8 cellular contexts compared by ENCODE assay signal in the genomic region with DNA sequence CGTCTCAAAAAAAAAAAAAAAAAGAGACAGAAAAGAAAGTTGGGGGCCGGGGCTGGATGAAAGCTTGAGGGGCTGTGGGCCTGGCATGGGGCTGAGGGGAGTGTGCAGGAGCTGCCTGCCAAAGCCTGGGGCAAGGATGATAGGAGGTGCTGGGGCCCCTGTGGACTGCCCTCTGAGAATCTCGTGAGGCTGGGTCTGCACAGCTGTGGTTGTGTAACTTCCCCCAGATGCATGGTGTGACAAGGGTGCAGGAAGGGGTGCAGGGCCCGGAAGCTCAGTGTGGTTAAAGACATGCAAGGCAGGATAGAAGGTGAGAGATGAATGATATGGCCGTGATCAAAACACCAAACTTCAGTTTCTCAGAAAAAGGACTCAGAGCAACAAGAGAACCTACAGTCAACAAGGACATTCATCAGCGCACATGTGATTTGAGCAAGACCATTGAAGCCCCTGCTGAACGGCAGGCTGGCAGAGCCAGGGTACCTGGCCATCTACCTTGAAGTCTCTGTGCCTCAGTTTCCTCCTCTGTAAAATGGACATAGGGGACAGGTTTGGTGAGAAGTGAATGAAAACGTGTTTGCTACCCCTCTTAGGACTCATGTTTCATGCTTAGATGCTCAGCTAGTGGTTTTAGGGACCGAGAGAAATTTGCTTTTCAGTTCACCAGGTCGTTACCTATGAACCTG. TPM values are rescaled to one million over a fixed set of nuclear protein-coding genes. Genes with fewer than 3 reads are reported as not detected.
DNase-seq lines count a peak whose midpoint lies in the region; ATAC-seq and TF ChIP-seq lines count a peak whose summit lies in the region.

No MANE protein-coding gene starts in this region.

- no peaks in the 10 kb centered on the region for H3K9me3 ChIP-seq in right lobe of liver

- ATAC-seq in GM19023 (IDR thresholded peaks at IDR 0.05; ENCODE audit: unreplicated experiment) (peak; percentile 74), HG03521 (IDR thresholded peaks at IDR 0.05; ENCODE audit: unreplicated experiment) (peak; percentile 62), right lobe of liver (peak; percentile 12 to 73 (median 58)), SK-N-SH treated with all-trans-retinoic acid at 6 μM for 48 hours (no peak)

- no peaks in the 10 kb centered on the region for H3K27me3 ChIP-seq in right lobe of liver

- intact Hi-C loops in right lobe of liver (cut with DNase I), result no loop called here

- 36% methylated on average over 10 of the region's 10 CpGs for WGBS in right lobe of liver (ENCODE audit: insufficient coverage, low coverage, low lambda C conversion rate, missing lambda C conversion rate)

- no peak for TF ChIP-seq POLR2A in right lobe of liver (IDR thresholded peaks at IDR 0.05)

- TF ChIP-seq CTCF in right lobe of liver (IDR thresholded peaks at IDR 0.05), result no peak

- no peaks in the 10 kb centered on the region for H3K36me3 ChIP-seq in right lobe of liver

- DNase-seq in activated CD8-positive, alpha-beta memory T cell treated with anti-CD3 and anti-CD28 coated beads for 1 hour (ENCODE audit: extremely low read depth in 1 of 2, low read depth in 1 of 2), result peak; percentile 42 to 49
- DNase-seq in right lobe of liver (no peak), NCI-H226 (no peak), AG08396 (ENCODE audit: low spot score) (no peak), DMS79 treated with DMSO at 0.1 percent for 48 hours (lab: John Stamatoyannopoulos, UW) (no peak)

- no peak overlapping the region for H3K4me3 ChIP-seq in right lobe of liver

- no peaks in the 10 kb centered on the region for H3K4me1 ChIP-seq in right lobe of liver

- H3K27ac ChIP-seq in right lobe of liver, result peak overlapping the region in 2 of 3 donors; percentile 10 to 24

TF ChIP-seq in SK-N-SH treated with all-trans-retinoic acid at 6 μM for 48 hours, 23 proteins besides CTCF, POLR2A, EP300 and RAD21:
- TF ChIP-seq, protein P1, sequence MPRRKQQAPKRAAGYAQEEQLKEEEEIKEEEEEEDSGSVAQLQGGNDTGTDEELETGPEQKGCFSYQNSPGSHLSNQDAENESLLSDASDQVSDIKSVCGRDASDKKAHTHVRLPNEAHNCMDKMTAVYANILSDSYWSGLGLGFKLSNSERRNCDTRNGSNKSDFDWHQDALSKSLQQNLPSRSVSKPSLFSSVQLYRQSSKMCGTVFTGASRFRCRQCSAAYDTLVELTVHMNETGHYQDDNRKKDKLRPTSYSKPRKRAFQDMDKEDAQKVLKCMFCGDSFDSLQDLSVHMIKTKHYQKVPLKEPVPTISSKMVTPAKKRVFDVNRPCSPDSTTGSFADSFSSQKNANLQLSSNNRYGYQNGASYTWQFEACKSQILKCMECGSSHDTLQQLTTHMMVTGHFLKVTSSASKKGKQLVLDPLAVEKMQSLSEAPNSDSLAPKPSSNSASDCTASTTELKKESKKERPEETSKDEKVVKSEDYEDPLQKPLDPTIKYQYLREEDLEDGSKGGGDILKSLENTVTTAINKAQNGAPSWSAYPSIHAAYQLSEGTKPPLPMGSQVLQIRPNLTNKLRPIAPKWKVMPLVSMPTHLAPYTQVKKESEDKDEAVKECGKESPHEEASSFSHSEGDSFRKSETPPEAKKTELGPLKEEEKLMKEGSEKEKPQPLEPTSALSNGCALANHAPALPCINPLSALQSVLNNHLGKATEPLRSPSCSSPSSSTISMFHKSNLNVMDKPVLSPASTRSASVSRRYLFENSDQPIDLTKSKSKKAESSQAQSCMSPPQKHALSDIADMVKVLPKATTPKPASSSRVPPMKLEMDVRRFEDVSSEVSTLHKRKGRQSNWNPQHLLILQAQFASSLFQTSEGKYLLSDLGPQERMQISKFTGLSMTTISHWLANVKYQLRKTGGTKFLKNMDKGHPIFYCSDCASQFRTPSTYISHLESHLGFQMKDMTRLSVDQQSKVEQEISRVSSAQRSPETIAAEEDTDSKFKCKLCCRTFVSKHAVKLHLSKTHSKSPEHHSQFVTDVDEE (CRISPR knock-in tag; IDR thresholded peaks at IDR 0.05), result no peak

RNA-seq across cellular contexts. Expression of gene IL32, which starts 9.6 kb away (rescaled TPM):
- total RNA-seq in right lobe of liver, result 1,000 to 10,000 TPM in 2 of 6 experiments, 100 to 1,000 TPM in 4; 204 to 1,268 (median 669) TPM

RNA-seq across cellular contexts. Expression of gene ZSCAN10, which starts 24.1 kb away (rescaled TPM):
- not detected for total RNA-seq in right lobe of liver

RNA-seq across cellular contexts. Expression of gene MMP25, which starts 28.6 kb away (rescaled TPM):
- total RNA-seq in right lobe of liver, result 1 to 10 TPM; 1.3 to 2.0 (median 1.6) TPM

RNA-seq across cellular contexts. Expression of gene ZNF205, which starts 37.4 kb away (rescaled TPM):
- total RNA-seq in right lobe of liver, result 1 to 10 TPM; 4.0 to 8.4 (median 5.4) TPM

RNA-seq across cellular contexts. Expression of gene BICDL2, which starts 38.3 kb away (rescaled TPM):
- total RNA-seq in right lobe of liver, result under 1 TPM in 5 of 6 experiments, not detected in 1; 0.11 to 0.58 (median 0.48) TPM

Comparison
In these comparisons a context has a peak if more than half of its experiments do, and no peak if none do; other contexts are left out.
1. DNase-seq: peak in activated CD8-positive, alpha-beta memory T cell treated with anti-CD3 and anti-CD28 coated beads for 1 hour (2 of 2); none in right lobe of liver (0 of 3), NCI-H226 (single experiment), AG08396 (single experiment) and DMS79 treated with DMSO at 0.1 percent for 48 hours (single experiment).